In genomic region chr12:28054583-28054982, GRCh38 we compare ENCODE assay signal across 8 cellular contexts.
"Had no signal": no experiment of that assay in that cellular context is flagged by ENCODE, and none has a peak within 500 bp of the region (broad histone marks: within the 10 kb centered on the region; RNA-seq: fewer than 3 reads in every experiment).

No MANE protein-coding gene starts in this region.

- H3K27me3 Mint-ChIP-seq: IgD-negative memory B cell had no signal

- H3K9ac ChIP-seq: KMS-11 had no signal

- DNase-seq: GOT3, H9, HCEC 1CT, KBM-7 had no signal

- FAIRE-seq: H54, HepG2 had no signal

- H3K4me3 Mint-ChIP-seq: H9, IgD-negative memory B cell had no signal

- ATAC-seq: HepG2 had no signal

- H3K4me1 Mint-ChIP-seq: IgD-negative memory B cell had no signal

- H3K27ac ChIP-seq: KMS-11 had no signal

- H3K27ac Mint-ChIP-seq: H9, IgD-negative memory B cell had no signal

- H3K9me3 Mint-ChIP-seq: H9, IgD-negative memory B cell had no signal

- H3K4me2 ChIP-seq: KMS-11 had no signal

- H3K36me3 Mint-ChIP-seq: IgD-negative memory B cell had no signal
